ENCODE assay signal across 21 cellular contexts in the genomic region with DNA sequence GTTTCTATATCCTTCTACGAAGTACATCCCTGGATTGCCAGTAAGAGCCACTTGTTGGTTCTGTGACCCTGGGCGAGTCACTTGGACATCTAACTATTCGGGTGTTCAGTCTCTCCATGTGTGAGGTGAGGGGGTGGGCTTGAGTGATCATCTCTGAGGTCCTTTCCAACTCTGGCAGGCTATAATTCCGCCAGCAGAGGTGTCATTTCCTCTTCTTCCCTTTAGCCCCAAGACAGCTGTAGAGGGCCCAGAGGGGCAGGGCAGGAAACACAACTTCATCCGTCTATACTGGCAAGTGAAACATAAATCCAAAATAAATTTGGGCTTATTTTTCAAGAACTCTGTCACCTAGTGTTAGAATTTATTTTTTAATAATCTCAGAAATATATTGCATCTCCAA. TPM values are rescaled to one million over a fixed set of nuclear protein-coding genes. Genes with fewer than 3 reads are reported as not detected.
DNase-seq lines count a peak whose midpoint lies in the region; ATAC-seq and TF ChIP-seq lines count a peak whose summit lies in the region.
"Had no signal": no experiment of that assay in that cellular context is flagged by ENCODE, and none has a peak within 500 bp of the region (broad histone marks: within the 10 kb centered on the region; RNA-seq: fewer than 3 reads in every experiment).

No MANE protein-coding gene starts in this region.

- H3K27me3 Mint-ChIP-seq in mesothelial cell of epicardium (ENCODE audit: low read depth), result peaks cover 3% of the 10 kb centered on the region
- H3K27me3 Mint-ChIP-seq: CD4-positive, CD25-positive, alpha-beta regulatory T cell had no signal

- H3K9ac ChIP-seq in BLaER1 treated with 17β-estradiol and CSF1 and Interleukin-3, amounts not matched to agents 10 nM and 100 nM, result no peak overlapping the region

- H4K20me1 ChIP-seq in BLaER1 treated with 17β-estradiol and CSF1 and Interleukin-3, amounts not matched to agents 10 nM and 100 nM, result no peaks in the 10 kb centered on the region

- no peaks in the 10 kb centered on the region for H3K36me3 Mint-ChIP-seq in mesothelial cell of epicardium
- H3K36me3 Mint-ChIP-seq: CD4-positive, CD25-positive, alpha-beta regulatory T cell; CD8-positive, alpha-beta T cell had no signal

- H3K4me3 Mint-ChIP-seq in mesothelial cell of epicardium, result no peak overlapping the region
- H3K4me3 Mint-ChIP-seq: CD4-positive, CD25-positive, alpha-beta regulatory T cell; CD8-positive, alpha-beta T cell; GM23338; H9 had no signal

- no peak for ATAC-seq in foreskin keratinocyte
- ATAC-seq: A549; CD8-positive, alpha-beta T cell; GM23338; HCT116 had no signal

- H3K4me3 ChIP-seq in BLaER1 treated with 17β-estradiol and CSF1 and Interleukin-3, amounts not matched to agents 10 nM and 100 nM, result no peak overlapping the region
- H3K4me3 ChIP-seq: A549, GM23338 had no signal

- no peaks in the 10 kb centered on the region for H3K9me3 Mint-ChIP-seq in mesothelial cell of epicardium
- H3K9me3 Mint-ChIP-seq: CD8-positive, alpha-beta T cell; GM23338; H9 had no signal

- no peaks in the 10 kb centered on the region; a peak in 1 of 22 replicates for H3K9me3 ChIP-seq in BLaER1 treated with 17β-estradiol and CSF1 and Interleukin-3, amounts not matched to agents 10 nM and 100 nM (replicated peaks in 1 of 11)
- H3K9me3 ChIP-seq: A549, BE2C had no signal

- no peaks in the 10 kb centered on the region for H3K27me3 ChIP-seq in BLaER1 treated with 17β-estradiol and CSF1 and Interleukin-3, amounts not matched to agents 10 nM and 100 nM
- no peaks in the 10 kb centered on the region for H3K27me3 ChIP-seq in foreskin keratinocyte
- H3K27me3 ChIP-seq: BE2C had no signal

- TF ChIP-seq CTCF in foreskin keratinocyte (conservative IDR thresholded peaks at IDR 0.05) (no peak), mesothelial cell of epicardium (IDR thresholded peaks at IDR 0.05; ENCODE audit: unreplicated experiment) (no peak)

- peak; percentile 22 for DNase-seq in MV-4-11 (lab: John Stamatoyannopoulos, UW)
- peak; percentile 71 for DNase-seq in RPMI8226
- DNase-seq in foreskin keratinocyte, result no peak
- DNase-seq in mesothelial cell of epicardium (ENCODE audit: low spot score in 2 of 2, unreplicated experiment in 2 of 2), result no peak
- no peak for DNase-seq in ecto neural progenitor cell (ENCODE audit: low spot score)
- DNase-seq: 8988T; ACHN; AML-193; BE2C; CD4-positive, CD25-positive, alpha-beta regulatory T cell; CD8-positive, alpha-beta T cell; DMS 273 treated with DMSO at 0.1 percent for 48 hours; EL; GDM1; H9 had no signal

- H3K4me2 ChIP-seq in BLaER1 treated with 17β-estradiol and CSF1 and Interleukin-3, amounts not matched to agents 10 nM and 100 nM, result peak overlapping the region; percentile 25 to 84 (median 66)
- H3K4me2 ChIP-seq: A549, GM23338 had no signal

- no peaks in the 10 kb centered on the region for H3K36me3 ChIP-seq in BLaER1 treated with 17β-estradiol and CSF1 and Interleukin-3, amounts not matched to agents 10 nM and 100 nM
- H3K36me3 ChIP-seq: BE2C had no signal

- peaks cover 27 to 52% (median 35%) of the 10 kb centered on the region in 10 experiments for H3K4me1 ChIP-seq in BLaER1 treated with 17β-estradiol and CSF1 and Interleukin-3, amounts not matched to agents 10 nM and 100 nM
- peaks cover 5% of the 10 kb centered on the region for H3K4me1 ChIP-seq in foreskin keratinocyte

- peak overlapping the region in 5 of 11 experiments; percentile 11 to 53 (median 20); a peak in 6 of 22 replicates for H3K27ac ChIP-seq in BLaER1 treated with 17β-estradiol and CSF1 and Interleukin-3, amounts not matched to agents 10 nM and 100 nM
- H3K27ac ChIP-seq in foreskin keratinocyte, result no peak overlapping the region
- H3K27ac ChIP-seq: C4-2B had no signal

- no peak overlapping the region for H3K27ac Mint-ChIP-seq in mesothelial cell of epicardium
- H3K27ac Mint-ChIP-seq: CD8-positive, alpha-beta T cell; GM23338; H9 had no signal

- H3K4me1 Mint-ChIP-seq in mesothelial cell of epicardium, result peaks cover 3% of the 10 kb centered on the region
- H3K4me1 Mint-ChIP-seq: CD4-positive, CD25-positive, alpha-beta regulatory T cell; GM23338; H9 had no signal

RNA-seq across cellular contexts. Expression of a gene that starts 38.1 kb away (rescaled TPM):
- total RNA-seq in foreskin keratinocyte, result not detected in 2 replicates
- not detected in 2 replicates for polyA plus RNA-seq in foreskin keratinocyte
- not detected in 3 replicates for total RNA-seq in mesothelial cell of epicardium
- total RNA-seq: H4, H9 had no signal
- polyA plus RNA-seq: GM23338 had no signal

RNA-seq across cellular contexts. Expression of a gene that starts 44.6 kb away (rescaled TPM):
- total RNA-seq in foreskin keratinocyte, result 14.3 and 17.8 TPM in 2 replicates
- 3.1 and 3.3 TPM in 2 replicates for polyA plus RNA-seq in foreskin keratinocyte
- total RNA-seq in mesothelial cell of epicardium, result 42.8 to 44.9 TPM (median 44.7 TPM) in 3 replicates

Comparison
In these comparisons a context has a peak if more than half of its experiments do, and no peak if none do; other contexts are left out.
1. DNase-seq: peak in MV-4-11 (single experiment) and RPMI8226 (single experiment); none in foreskin keratinocyte (0 of 2), mesothelial cell of epicardium (0 of 2) and ecto neural progenitor cell (single experiment).